1 cellular context compared by ENCODE assay signal in genomic region chr2:229857634-229858033, GRCh38.
TF ChIP-seq lines count a peak whose summit lies in the region.

No MANE protein-coding gene starts in this region.

TF ChIP-seq in IMR-90, 13 proteins besides CTCF, POLR2A, EP300 and RAD21:
- TF ChIP-seq RFX5 (IDR thresholded peaks at IDR 0.05; ENCODE audit: low read depth, low read length) (no peak), MXI1 (IDR thresholded peaks at IDR 0.05; ENCODE audit: borderline replicate concordance, low read depth, low read length) (no peak), CHD1 (IDR thresholded peaks at IDR 0.05; ENCODE audit: low read depth, low read length) (no peak), MAZ (IDR thresholded peaks at IDR 0.05; ENCODE audit: borderline replicate concordance, low read depth, low read length) (no peak), ELK1 (IDR thresholded peaks at IDR 0.05; ENCODE audit: borderline replicate concordance, low read depth, low read length) (no peak), SMC3 (IDR thresholded peaks at IDR 0.05; ENCODE audit: low read depth, low read length) (no peak), CEBPB (IDR thresholded peaks at IDR 0.05; ENCODE audit: low read depth, low read length) (no peak), NFE2L2 (IDR thresholded peaks at IDR 0.05; ENCODE audit: low read depth, low read length) (no peak), BHLHE40 (IDR thresholded peaks at IDR 0.05; ENCODE audit: low read depth, low read length) (no peak), RCOR1 (IDR thresholded peaks at IDR 0.05; ENCODE audit: insufficient replicate concordance, low read length) (no peak), USF2 (IDR thresholded peaks at IDR 0.05; ENCODE audit: low read depth, low read length) (no peak), FOS (IDR thresholded peaks at IDR 0.05; ENCODE audit: low read depth, low read length) (no peak), MAFK (IDR thresholded peaks at IDR 0.05; ENCODE audit: low read depth, low read length) (no peak)
